In genomic region chr4:101345271-101345595, GRCh38 we compare ENCODE assay signal across 8 cellular contexts. TPM values are rescaled to one million over a fixed set of nuclear protein-coding genes. Genes with fewer than 3 reads are reported as not detected.
DNase-seq lines count a peak whose midpoint lies in the region; ATAC-seq, FAIRE-seq and TF ChIP-seq lines count a peak whose summit lies in the region.

No MANE protein-coding gene starts in this region.

- peak overlapping the region; percentile 65 for H3K27ac ChIP-seq in Panc1 (ENCODE audit: low read length)

- H3K36me3 ChIP-seq in Panc1 (ENCODE audit: control insufficient read depth, insufficient read depth, low read length): no peaks in the 10 kb centered on the region; the same call in 1 of the 2 replicates

- H3K9me3 ChIP-seq in Panc1 (ENCODE audit: control insufficient read depth, insufficient read depth, low read depth, low read length): no peaks in the 10 kb centered on the region

- CTCF ChIA-PET in Panc1 (lab: Charles Lee): no interaction called here

- POLR2A ChIA-PET in Panc1 (lab: Charles Lee): no interaction called here

- TF ChIP-seq CTCF in Panc1 (IDR thresholded peaks at IDR 0.05): no peak

- H3K4me1 ChIP-seq in Panc1 (ENCODE audit: control insufficient read depth, insufficient read depth, low read length): peaks cover 14% of the 10 kb centered on the region

- H3K4me3 ChIP-seq in Panc1 (ENCODE audit: low read depth in 2 of 2, low read length in 2 of 2): peak overlapping the region; percentile 72 to 78

- intact Hi-C loops in Panc1 (cut with micrococcal nuclease; ENCODE audit: unreplicated experiment): loop anchor here (5.0 kb wide), 1 partner anchor 158 kb away; no protein-coding TSS in a partner anchor

- FAIRE-seq in GM19239 (lab: Jason Lieb, UNC): peak; percentile 91

- no TSS peak for BruUV-seq in Panc1 (replicated peaks; lab: Mats Ljungman, UMichigan)

- DNase-seq in GM19239 (ENCODE audit: insufficient read length, low spot score): no peak
- DNase-seq in Panc1 (ENCODE audit: low read depth, low spot score): no peak
- DNase-seq in central memory CD4-positive, alpha-beta T cell: peak; percentile 2
- DNase-seq in midbrain (lab: John Stamatoyannopoulos, UW): peak; percentile 49
- DNase-seq in hepatic stellate cell (ENCODE audit: low spot score): no peak
- no peak for DNase-seq in occipital lobe (lab: John Stamatoyannopoulos, UW)
- DNase-seq in NCI-H1105 treated with DMSO at 0.1 percent for 48 hours (lab: John Stamatoyannopoulos, UW): no peak

- in situ Hi-C loops in Panc1 (cut with HindIII; ENCODE audit: low pct_unique_long_range_greater_than_20kb, low sequenced_read_pairs): no loop called here

- no peaks in the 10 kb centered on the region for H3K27me3 ChIP-seq in Panc1 (ENCODE audit: control insufficient read depth, insufficient read depth, low read length)

- ATAC-seq in Panc1: no peak
- no peak for ATAC-seq in HG02885 (IDR thresholded peaks at IDR 0.05; ENCODE audit: poor library complexity, unreplicated experiment)

RNA-seq across cellular contexts. Expression of gene PPP3CA, which starts 2.1 kb away (rescaled TPM):
- 31.0 TPM for total RNA-seq in Panc1 (2021; ENCODE audit: unreplicated experiment)
- polyA plus RNA-seq in Panc1 (2012; ENCODE audit: insufficient read length): 23.1 TPM
- total RNA-seq in occipital lobe: 159 TPM

Comparison
In these comparisons a context has a peak if more than half of its experiments do, and no peak if none do; other contexts are left out.
1. DNase-seq: peak in central memory CD4-positive, alpha-beta T cell (single experiment) and midbrain (single experiment); none in GM19239 (single experiment), Panc1 (single experiment), hepatic stellate cell (single experiment), occipital lobe (single experiment) and NCI-H1105 treated with DMSO at 0.1 percent for 48 hours (single experiment).